Comparison of ENCODE assay signal across 6 cellular contexts in genomic region chr10:50634479-50634878, GRCh38.
"Had no signal": no experiment of that assay in that cellular context is flagged by ENCODE, and none has a peak within 500 bp of the region (broad histone marks: within the 10 kb centered on the region; RNA-seq: fewer than 3 reads in every experiment).

No MANE protein-coding gene starts in this region.

- H3K9me3 Mint-ChIP-seq: GM23338, H9 had no signal

- H3K27ac Mint-ChIP-seq: GM23338 had no signal

- H2AFZ ChIP-seq: GM23338 had no signal

- DNase-seq: H9, IMR-90, KBM-7 had no signal

- FAIRE-seq: H1, HTR-8/SVneo had no signal

- H3K4me2 ChIP-seq: GM23338 had no signal

- ATAC-seq: GM23338 had no signal

- H3K4me3 ChIP-seq: GM23338 had no signal

- H3K4me3 Mint-ChIP-seq: GM23338, H9 had no signal
